8 cellular contexts compared by ENCODE assay signal in genomic region chr1:154982897-154983648, GRCh38. TPM values are rescaled to one million over a fixed set of nuclear protein-coding genes. Genes with fewer than 3 reads are reported as not detected.
DNase-seq lines count a peak whose midpoint lies in the region; ATAC-seq and TF ChIP-seq lines count a peak whose summit lies in the region.

FLAD1 (plus strand) TSS chr1:154983344; CDS start chr1:154983695, 351 bp downstream.

- TF ChIP-seq CTCF in lung (IDR thresholded peaks at IDR 0.05; ENCODE audit: control extremely low read depth, extremely low read depth), result no peak

- peaks cover 8% of the 10 kb centered on the region for H3K36me3 ChIP-seq in effector memory CD4-positive, alpha-beta T cell (ENCODE audit: control insufficient read depth, insufficient read depth, low read length)
- H3K36me3 ChIP-seq in lung (ENCODE audit: control insufficient read depth in 2 of 2, insufficient read depth in 2 of 2, low read length in 2 of 2), result peaks cover 0 to 12% of the 10 kb centered on the region in 2 donors

- H3K9me3 ChIP-seq in effector memory CD4-positive, alpha-beta T cell (ENCODE audit: control insufficient read depth, low read length), result no peaks in the 10 kb centered on the region
- no peaks in the 10 kb centered on the region for H3K9me3 ChIP-seq in lung (ENCODE audit: control insufficient read depth in 2 of 2, insufficient read depth in 1 of 2, low read length in 1 of 2)

- H3K27me3 ChIP-seq in effector memory CD4-positive, alpha-beta T cell (replicated peaks; ENCODE audit: control insufficient read depth, insufficient read depth, low read length, poor library complexity, severe bottlenecking), result no peaks in the 10 kb centered on the region
- H3K27me3 ChIP-seq in lung (ENCODE audit: control insufficient read depth, insufficient read depth), result no peaks in the 10 kb centered on the region

- H3K4me3 ChIP-seq in effector memory CD4-positive, alpha-beta T cell (ENCODE audit: insufficient read depth, low read depth, low read length, poor library complexity, severe bottlenecking), result peak within 1 kb of the TSS; percentile 58
- H3K4me3 ChIP-seq in lung, result peak within 1 kb of the TSS; percentile 82

- peaks cover 9% of the 10 kb centered on the region for H3K4me1 ChIP-seq in effector memory CD4-positive, alpha-beta T cell (ENCODE audit: control insufficient read depth, insufficient read depth, low read length, poor library complexity, severe bottlenecking)
- H3K4me1 ChIP-seq in lung (ENCODE audit: control insufficient read depth in 2 of 2, insufficient read depth in 2 of 2, low read length in 2 of 2), result peaks cover 6 to 10% of the 10 kb centered on the region in 2 donors

- 0 to 1% methylated on average over 26 of the region's 26 CpGs for WGBS in lung, 2 donors

- H3K27ac ChIP-seq in effector memory CD4-positive, alpha-beta T cell (ENCODE audit: insufficient read depth, low read length, poor library complexity, severe bottlenecking), result peak within 1 kb of the TSS; percentile 76
- H3K27ac ChIP-seq in lung (ENCODE audit: low read depth in 1 of 2, low read length in 1 of 2), result peak within 1 kb of the TSS; percentile 62 to 76

- DNase-seq in COLO668 (lab: John Stamatoyannopoulos, UW; ENCODE audit: unreplicated experiment), result peak; percentile 99
- DNase-seq in HT-29 (ENCODE audit: low spot score), result peak; percentile 99
- peak; percentile 93 for DNase-seq in NK-92 treated with Interleukin-12 subunit alpha and Interleukin-12 subunit beta, amount 100 ng/mL, for 24 hours (lab: John Stamatoyannopoulos, UW)
- DNase-seq in activated CD8-positive, alpha-beta memory T cell treated with anti-CD3 and anti-CD28 coated beads for 1 hour (ENCODE audit: extremely low read depth in 1 of 2, low read depth in 1 of 2), result peak; percentile 85 to 87
- DNase-seq in effector memory CD4-positive, alpha-beta T cell, result peak; percentile 89 to 95 (median 94)
- DNase-seq in lung (ENCODE audit: low spot score), result peak; percentile 100
- DNase-seq in stimulated activated CD4-positive, alpha-beta T cell treated with anti-CD3 and anti-CD28 coated beads, TNF-alpha, amount 100 ng/mL, for 24 hours (ENCODE audit: low read depth in 3 of 3), result peak; percentile 90 to 96 (median 96)

- peak; percentile 92 for ATAC-seq in GM21360 (IDR thresholded peaks at IDR 0.05; ENCODE audit: unreplicated experiment)
- peak; percentile 99 for ATAC-seq in lung (ENCODE audit: insufficient read depth, low FRiP score)

RNA-seq across cellular contexts. Expression of gene FLAD1, which starts in this region (rescaled TPM):
- 83.1 and 85.5 TPM in 2 replicates for total RNA-seq in HT-29 (2014; rRNA removed; shearing (Covaris generic))
- 10 to 100 TPM; 10.9 to 37.0 TPM for total RNA-seq in lung
- polyA plus RNA-seq in lung, result 10 to 100 TPM; 29.3 to 31.9 TPM

Comparison
In these comparisons a context has a peak if more than half of its experiments do, and no peak if none do; other contexts are left out.
1. Peak in every context shown above with its lines: DNase-seq, ATAC-seq, H3K4me3 ChIP-seq and H3K27ac ChIP-seq.